In genomic region chr14:56490379-56490778, GRCh38 we compare ENCODE assay signal across 9 cellular contexts.
A peak's percentile ranks its signal among the peaks of the same experiment; 100 is the strongest.
DNase-seq lines count a peak whose midpoint lies in the region; ATAC-seq, FAIRE-seq and TF ChIP-seq lines count a peak whose summit lies in the region.
"Had no signal": no experiment of that assay in that cellular context is flagged by ENCODE, and none has a peak within 500 bp of the region (broad histone marks: within the 10 kb centered on the region; RNA-seq: fewer than 3 reads in every experiment).

No MANE protein-coding gene starts in this region.

- no peak overlapping the region for H3K9ac ChIP-seq in OCI-LY3 (ENCODE audit: low read length)
- no peak overlapping the region for H3K9ac ChIP-seq in endothelial cell of umbilical vein (replicated peaks; ENCODE audit: extremely low read depth, insufficient read depth, low read length)
- no peak overlapping the region for H3K9ac ChIP-seq in neuronal stem cell (ENCODE audit: low read depth, low read length, poor library complexity)

- H3K4me3 Mint-ChIP-seq in CD14-positive monocyte (no peak overlapping the region), osteocyte (ENCODE audit: unreplicated experiment) (no peak overlapping the region)
- H3K4me3 Mint-ChIP-seq: stimulated activated naive CD8-positive, alpha-beta T cell treated with anti-CD3 and anti-CD28 coated beads, Interleukin-15, Interleukin-2, amounts not matched to agents 100 ng/mL and 50 ng/mL, for 24 hours had no signal

- no peak overlapping the region for H3K4me3 ChIP-seq in OCI-LY3 (ENCODE audit: low read length)
- no peak overlapping the region for H3K4me3 ChIP-seq in endothelial cell of umbilical vein (replicated peaks in 1 of 3; ENCODE audit: insufficient read depth in 1 of 3, low read depth in 1 of 3, low read length in 3 of 3)
- no peak overlapping the region for H3K4me3 ChIP-seq in neuronal stem cell (ENCODE audit: low read length in 2 of 2)

- no peak overlapping the region for H2BK15ac ChIP-seq in neuronal stem cell (ENCODE audit: low read length)

- no peak overlapping the region for H2AK5ac ChIP-seq in neuronal stem cell (ENCODE audit: low read depth, low read length)

- H3K14ac ChIP-seq in neuronal stem cell (ENCODE audit: low read length), result no peak overlapping the region

- H3K9me1 ChIP-seq in endothelial cell of umbilical vein (replicated peaks; ENCODE audit: control insufficient read depth, extremely low read depth, insufficient read depth, low read length), result no peaks in the 10 kb centered on the region

- H3K36me3 Mint-ChIP-seq in CD14-positive monocyte, result no peaks in the 10 kb centered on the region
- H3K36me3 Mint-ChIP-seq in osteocyte (ENCODE audit: unreplicated experiment), result no peaks in the 10 kb centered on the region

- H3K4me2 ChIP-seq in OCI-LY3 (ENCODE audit: low read length) (no peak overlapping the region), endothelial cell of umbilical vein (ENCODE audit: insufficient read depth, low read length) (no peak overlapping the region), neuronal stem cell (ENCODE audit: insufficient read depth, low read length, poor library complexity, severe bottlenecking) (no peak overlapping the region)

- no peak overlapping the region for H3K18ac ChIP-seq in neuronal stem cell (ENCODE audit: low read length)

- TF ChIP-seq CTCF in CD14-positive monocyte (IDR thresholded peaks at IDR 0.05), result peak; percentile 53
- TF ChIP-seq CTCF in OCI-LY3 (IDR thresholded peaks at IDR 0.05; ENCODE audit: low read depth, low read length), result peak; percentile 59
- peak; percentile 23 to 25 for TF ChIP-seq CTCF in endothelial cell of umbilical vein (IDR thresholded peaks at IDR 0.05; ENCODE audit: extremely low read depth in 1 of 2, insufficient read depth in 1 of 2, low read depth in 1 of 2, low read length in 2 of 2)
- TF ChIP-seq CTCF in osteocyte (IDR thresholded peaks at IDR 0.05), result peak; percentile 67

- H2AFZ ChIP-seq in OCI-LY3 (ENCODE audit: low read depth, low read length) (no peak overlapping the region), endothelial cell of umbilical vein (ENCODE audit: low read depth, low read length) (no peak overlapping the region), neuronal stem cell (ENCODE audit: low read length) (no peak overlapping the region)

- DNase-seq in CD14-positive monocyte (ENCODE audit: low spot score), result no peak
- DNase-seq in HT-29 (ENCODE audit: low spot score), result peak; percentile 31
- DNase-seq in endothelial cell of umbilical vein (ENCODE audit: low read depth, low spot score), result peak; percentile 44
- DNase-seq in osteocyte (ENCODE audit: extremely low spot score, unreplicated experiment), result no peak
- DNase-seq in D341Med (ENCODE audit: low spot score), result no peak
- DNase-seq in neuronal stem cell (ENCODE audit: low spot score), result no peak

- intact Hi-C loops in CD14-positive monocyte (cut with micrococcal nuclease) (loop anchor here (5.0 kb wide), 1 partner anchor 827 kb away; no protein-coding TSS in a partner anchor), endothelial cell of umbilical vein (cut with micrococcal nuclease) (loop anchor here (2.0 to 5.0 kb wide), 5 partner anchors 166 to 1382 kb away; no protein-coding TSS in a partner anchor)

- no peaks in the 10 kb centered on the region for H3K79me2 ChIP-seq in OCI-LY3 (ENCODE audit: low read length)
- no peaks in the 10 kb centered on the region for H3K79me2 ChIP-seq in endothelial cell of umbilical vein (ENCODE audit: control insufficient read depth, insufficient read depth, low read length)

- BruUV-seq in endothelial cell of umbilical vein (replicated peaks; lab: Mats Ljungman, UMichigan), result no TSS peak

- no peaks in the 10 kb centered on the region for H3K79me1 ChIP-seq in neuronal stem cell (ENCODE audit: low read depth, low read length)

- H4K8ac ChIP-seq in neuronal stem cell (ENCODE audit: low read depth, low read length), result no peak overlapping the region

- peaks cover 0 to 1% (median 0%) of the 10 kb centered on the region in 3 donors for H3K27me3 Mint-ChIP-seq in CD14-positive monocyte (ENCODE audit: low read depth in 3 of 3)
- H3K27me3 Mint-ChIP-seq in osteocyte (ENCODE audit: unreplicated experiment), result peaks cover 24% of the 10 kb centered on the region
- H3K27me3 Mint-ChIP-seq: stimulated activated naive CD8-positive, alpha-beta T cell treated with anti-CD3 and anti-CD28 coated beads, Interleukin-15, Interleukin-2, amounts not matched to agents 100 ng/mL and 50 ng/mL, for 24 hours had no signal

- H3K27ac ChIP-seq in OCI-LY3 (ENCODE audit: low read length) (no peak overlapping the region), endothelial cell of umbilical vein (ENCODE audit: insufficient read depth, low read depth, low read length) (no peak overlapping the region), neuronal stem cell (replicated peaks; ENCODE audit: low read length) (no peak overlapping the region)

- H2BK120ac ChIP-seq in neuronal stem cell (ENCODE audit: low read depth, low read length), result no peak overlapping the region

- H3K4me1 ChIP-seq in OCI-LY3 (ENCODE audit: low read length) (peaks cover 14% of the 10 kb centered on the region), endothelial cell of umbilical vein (ENCODE audit: control insufficient read depth, extremely low read depth, insufficient read depth, low read length) (no peaks in the 10 kb centered on the region), neuronal stem cell (ENCODE audit: control insufficient read depth in 2 of 2, insufficient read depth in 1 of 2, low read depth in 1 of 2, low read length in 2 of 2) (peaks cover 3% of the 10 kb centered on the region in 2 donors)

- H3K4ac ChIP-seq in neuronal stem cell (ENCODE audit: low read length), result no peak overlapping the region

- peaks cover 5% of the 10 kb centered on the region; the same call in 1 of the 2 replicates for H3K27me3 ChIP-seq in OCI-LY3 (ENCODE audit: low read depth, low read length)
- H3K27me3 ChIP-seq in endothelial cell of umbilical vein (ENCODE audit: control insufficient read depth in 2 of 2, insufficient read depth in 2 of 2, low read length in 2 of 2), result peaks cover 3 to 6% of the 10 kb centered on the region in 2 experiments
- peaks cover 0 to 14% (median 0%) of the 10 kb centered on the region in 3 experiments for H3K27me3 ChIP-seq in neuronal stem cell (ENCODE audit: control insufficient read depth in 3 of 3, insufficient read depth in 3 of 3, low read depth in 1 of 3, low read length in 3 of 3)

- no CpG with 5 or more reads among the region's 3 CpGs for WGBS in neuronal stem cell (ENCODE audit: extremely low coverage in 2 of 2, insufficient read length in 2 of 2, insufficient replicate concordance in 1 of 2), 2 donors

- no peaks in the 10 kb centered on the region for H3K9me3 ChIP-seq in OCI-LY3 (ENCODE audit: insufficient read depth, low read length)
- H3K9me3 ChIP-seq in endothelial cell of umbilical vein (replicated peaks; ENCODE audit: control insufficient read depth, insufficient read depth, low read length), result no peaks in the 10 kb centered on the region
- no peaks in the 10 kb centered on the region for H3K9me3 ChIP-seq in neuronal stem cell (replicated peaks in 1 of 2; ENCODE audit: control insufficient read depth in 2 of 2, insufficient read depth in 1 of 2, low read depth in 1 of 2, low read length in 2 of 2)

- ATAC-seq in GM18498 (IDR thresholded peaks at IDR 0.05; ENCODE audit: unreplicated experiment), result no peak

- H3K27ac Mint-ChIP-seq in CD14-positive monocyte, result no peak overlapping the region
- H3K27ac Mint-ChIP-seq in osteocyte (ENCODE audit: unreplicated experiment), result no peak overlapping the region
- H3K27ac Mint-ChIP-seq: stimulated activated naive CD8-positive, alpha-beta T cell treated with anti-CD3 and anti-CD28 coated beads, Interleukin-15, Interleukin-2, amounts not matched to agents 100 ng/mL and 50 ng/mL, for 24 hours had no signal

- no peak overlapping the region for H2BK12ac ChIP-seq in neuronal stem cell (ENCODE audit: low read length)

- CTCF ChIA-PET in endothelial cell of umbilical vein (lab: Charles Lee), result interaction anchor here (0.6 to 6.2 kb wide), 40 partner anchors 8 to 1583 kb away, joined by 3 to 115 read pairs (median 3); partner anchors contain the start of genes AP5M1, EXOC5, PELI2 and TBPL2

- no peak overlapping the region for H2BK5ac ChIP-seq in neuronal stem cell (ENCODE audit: low read length)

- POLR2A ChIA-PET in endothelial cell of umbilical vein (lab: Charles Lee), result no interaction called here

- H3K4me1 Mint-ChIP-seq in CD14-positive monocyte (peaks cover 4% of the 10 kb centered on the region), osteocyte (ENCODE audit: unreplicated experiment) (no peaks in the 10 kb centered on the region)

- H3K23ac ChIP-seq in neuronal stem cell (ENCODE audit: low read depth, low read length, poor library complexity), result no peak overlapping the region

- no peak for TF ChIP-seq POLR2A in endothelial cell of umbilical vein (IDR thresholded peaks at IDR 0.05; ENCODE audit: low read depth, low read length)

- H3K9me3 Mint-ChIP-seq in CD14-positive monocyte (peaks cover 0 to 4% (median 0%) of the 10 kb centered on the region in 7 donors), osteocyte (ENCODE audit: unreplicated experiment) (no peaks in the 10 kb centered on the region)
- H3K9me3 Mint-ChIP-seq: stimulated activated naive CD8-positive, alpha-beta T cell treated with anti-CD3 and anti-CD28 coated beads, Interleukin-15, Interleukin-2, amounts not matched to agents 100 ng/mL and 50 ng/mL, for 24 hours had no signal

- dilution Hi-C loops in endothelial cell of umbilical vein (cut with MboI; ENCODE audit: extremely low pct_ligation_motif_present, low sequenced_read_pairs), result no loop called here

- no peak overlapping the region for H4K91ac ChIP-seq in neuronal stem cell (ENCODE audit: low read depth, low read length, poor library complexity)

- H3K36me3 ChIP-seq in OCI-LY3 (replicated peaks; ENCODE audit: low read depth, low read length), result no peaks in the 10 kb centered on the region
- no peaks in the 10 kb centered on the region for H3K36me3 ChIP-seq in endothelial cell of umbilical vein (ENCODE audit: control insufficient read depth in 2 of 2, extremely low read depth in 1 of 2, insufficient read depth in 2 of 2, low read length in 2 of 2)
- no peaks in the 10 kb centered on the region for H3K36me3 ChIP-seq in neuronal stem cell (replicated peaks in 1 of 2; ENCODE audit: control insufficient read depth in 2 of 2, insufficient read depth in 2 of 2, low read length in 2 of 2)

- peak; percentile 61 for FAIRE-seq in endothelial cell of umbilical vein (lab: Jason Lieb, UNC)

- H4K20me1 ChIP-seq in OCI-LY3 (ENCODE audit: insufficient read depth, low read length) (no peaks in the 10 kb centered on the region), endothelial cell of umbilical vein (replicated peaks; ENCODE audit: control insufficient read depth, extremely low read depth, insufficient read depth, low read length) (no peaks in the 10 kb centered on the region)

TF ChIP-seq in endothelial cell of umbilical vein, 7 proteins besides CTCF, POLR2A, EP300 and RAD21 (continues in another document):
- no peak for TF ChIP-seq MAX (IDR thresholded peaks at IDR 0.05; ENCODE audit: insufficient read depth, insufficient read length)
- TF ChIP-seq FOS (IDR thresholded peaks at IDR 0.05; ENCODE audit: borderline replicate concordance, insufficient read depth, low read length), result no peak
- TF ChIP-seq GATA2 (IDR thresholded peaks at IDR 0.05; ENCODE audit: insufficient read depth, insufficient read length, low read depth, low read length), result no peak

Comparison
In these comparisons a context has a peak if more than half of its experiments do, and no peak if none do; other contexts are left out.
1. DNase-seq: peak in HT-29 (single experiment) and endothelial cell of umbilical vein (single experiment); none in CD14-positive monocyte (single experiment), osteocyte (single experiment), D341Med (single experiment) and neuronal stem cell (single experiment).
2. Peak in every context shown above with its lines, with median percentiles within 50 percentile points of each other: CTCF ChIP-seq.